11 cellular contexts compared by ENCODE assay signal in genomic region chr6:143592335-143592734, GRCh38.
DNase-seq lines count a peak whose midpoint lies in the region; ATAC-seq and TF ChIP-seq lines count a peak whose summit lies in the region.
"Had no signal": no experiment of that assay in that cellular context is flagged by ENCODE, and none has a peak within 500 bp of the region (broad histone marks: within the 10 kb centered on the region; RNA-seq: fewer than 3 reads in every experiment).

No MANE protein-coding gene starts in this region.

- H3K27ac ChIP-seq in Karpas-422 (ENCODE audit: low read length) (no peak overlapping the region), brain microvascular endothelial cell (no peak overlapping the region), osteoblast (ENCODE audit: low read depth, low read length) (no peak overlapping the region)
- H3K27ac ChIP-seq: SJSA1 had no signal

- H3K36me3 ChIP-seq in Karpas-422 (ENCODE audit: insufficient read depth, low read length) (no peaks in the 10 kb centered on the region), brain microvascular endothelial cell (replicated peaks) (no peaks in the 10 kb centered on the region), osteoblast (ENCODE audit: insufficient read depth, low read length) (no peaks in the 10 kb centered on the region)
- H3K36me3 ChIP-seq: HAP-1, SJSA1 had no signal

- H4K20me1 ChIP-seq in Karpas-422 (ENCODE audit: insufficient read depth, low read depth, low read length) (no peaks in the 10 kb centered on the region), osteoblast (ENCODE audit: insufficient read depth, low read length) (no peaks in the 10 kb centered on the region)

- H3K4me3 ChIP-seq in Karpas-422 (ENCODE audit: low read length) (no peak overlapping the region), brain microvascular endothelial cell (ENCODE audit: low read depth, low read length) (no peak overlapping the region), osteoblast (ENCODE audit: insufficient read depth, low read length) (no peak overlapping the region)
- H3K4me3 ChIP-seq: HAP-1, SJSA1 had no signal

- no peaks in the 10 kb centered on the region for H3K4me1 ChIP-seq in Karpas-422 (ENCODE audit: low read length)
- no peaks in the 10 kb centered on the region for H3K4me1 ChIP-seq in osteoblast (ENCODE audit: insufficient read depth, low read length)
- H3K4me1 ChIP-seq: HAP-1, SJSA1 had no signal

- H3K79me2 ChIP-seq in Karpas-422 (ENCODE audit: low read length), result no peaks in the 10 kb centered on the region
- no peaks in the 10 kb centered on the region for H3K79me2 ChIP-seq in osteoblast (ENCODE audit: insufficient read depth, low read length)

- ATAC-seq in HG03521 (IDR thresholded peaks at IDR 0.05; ENCODE audit: unreplicated experiment) (no peak), T-cell (replicated peaks in 1 of 4) (no peak)

- no peaks in the 10 kb centered on the region for H3K27me3 ChIP-seq in Karpas-422 (ENCODE audit: low read length)
- H3K27me3 ChIP-seq in brain microvascular endothelial cell (replicated peaks), result no peaks in the 10 kb centered on the region
- no peaks in the 10 kb centered on the region for H3K27me3 ChIP-seq in osteoblast (ENCODE audit: insufficient read depth, low read length)
- H3K27me3 ChIP-seq: SJSA1 had no signal

- no peaks in the 10 kb centered on the region for H3K9me3 Mint-ChIP-seq in T-cell

- in situ Hi-C loops in brain microvascular endothelial cell (cut with HindIII; ENCODE audit: low pct_ligation_motif_present, low sequenced_read_pairs), result no loop called here

- CTCF ChIA-PET in T-cell (lab: Charles Lee), result interaction anchor here in 1 of 2 donors (0.5 kb wide), 1 partner anchor 46 kb away, joined by 4 read pairs; no protein-coding TSS in a partner anchor

- peaks cover 14% of the 10 kb centered on the region for H3K36me3 Mint-ChIP-seq in T-cell

- H3K9ac ChIP-seq in Karpas-422 (ENCODE audit: low read length), result no peak overlapping the region

- TF ChIP-seq CTCF in brain microvascular endothelial cell (IDR thresholded peaks at IDR 0.05; ENCODE audit: low read depth, low read length, missing control alignments), result peak; percentile 57
- TF ChIP-seq CTCF in osteoblast (IDR thresholded peaks at IDR 0.05; ENCODE audit: extremely low read depth, low read depth, low read length), result peak; percentile 49

- peaks cover 5 to 33% (median 20%) of the 10 kb centered on the region in 3 donors for H3K4me1 Mint-ChIP-seq in T-cell

- POLR2A ChIA-PET in T-cell (lab: Charles Lee), result interaction anchor here in 1 of 2 donors (0.9 kb wide), 1 partner anchor 15 kb away, joined by 3 read pairs; no protein-coding TSS in a partner anchor

- H3K4me2 ChIP-seq in Karpas-422 (ENCODE audit: low read depth, low read length, poor library complexity, severe bottlenecking), result no peak overlapping the region
- no peak overlapping the region for H3K4me2 ChIP-seq in osteoblast (ENCODE audit: insufficient read depth, low read length)

- H3K9me2 ChIP-seq in Karpas-422 (replicated peaks; ENCODE audit: insufficient read depth, low read length), result no peaks in the 10 kb centered on the region

- H3K27me3 Mint-ChIP-seq in T-cell, result no peaks in the 10 kb centered on the region

- peak; percentile 67 for DNase-seq in DMS 273 (lab: John Stamatoyannopoulos, UW; ENCODE audit: unreplicated experiment)
- DNase-seq in DMS 273 treated with DMSO at 0.1 percent for 48 hours (lab: John Stamatoyannopoulos, UW), result no peak
- DNase-seq in Karpas-422, result peak; percentile 46
- no peak for DNase-seq in brain microvascular endothelial cell
- DNase-seq in osteoblast (ENCODE audit: insufficient read length, low spot score, missing footprints), result no peak
- DNase-seq in GM19240 (ENCODE audit: insufficient read length, low spot score), result no peak
- DNase-seq in T-cell, result no peak
- DNase-seq: hypothalamus had no signal

- H3K4me3 Mint-ChIP-seq in T-cell, result no peak overlapping the region

- H2AFZ ChIP-seq in Karpas-422 (ENCODE audit: low read length) (no peak overlapping the region), osteoblast (ENCODE audit: low read length) (no peak overlapping the region)

- no peaks in the 10 kb centered on the region for H3K9me3 ChIP-seq in Karpas-422 (ENCODE audit: low read length)
- H3K9me3 ChIP-seq in osteoblast (ENCODE audit: low read depth, low read length), result no peaks in the 10 kb centered on the region
- H3K9me3 ChIP-seq: HAP-1, SJSA1 had no signal

- H3K27ac Mint-ChIP-seq in T-cell, result no peak overlapping the region

Comparison
In these comparisons a context has a peak if more than half of its experiments do, and no peak if none do; other contexts are left out.
1. DNase-seq: peak in DMS 273 (single experiment) and Karpas-422 (single experiment); none in DMS 273 treated with DMSO at 0.1 percent for 48 hours (single experiment), brain microvascular endothelial cell (single experiment), osteoblast (single experiment), GM19240 (single experiment) and T-cell (0 of 34).